19 cellular contexts compared by ENCODE assay signal in the genomic region with DNA sequence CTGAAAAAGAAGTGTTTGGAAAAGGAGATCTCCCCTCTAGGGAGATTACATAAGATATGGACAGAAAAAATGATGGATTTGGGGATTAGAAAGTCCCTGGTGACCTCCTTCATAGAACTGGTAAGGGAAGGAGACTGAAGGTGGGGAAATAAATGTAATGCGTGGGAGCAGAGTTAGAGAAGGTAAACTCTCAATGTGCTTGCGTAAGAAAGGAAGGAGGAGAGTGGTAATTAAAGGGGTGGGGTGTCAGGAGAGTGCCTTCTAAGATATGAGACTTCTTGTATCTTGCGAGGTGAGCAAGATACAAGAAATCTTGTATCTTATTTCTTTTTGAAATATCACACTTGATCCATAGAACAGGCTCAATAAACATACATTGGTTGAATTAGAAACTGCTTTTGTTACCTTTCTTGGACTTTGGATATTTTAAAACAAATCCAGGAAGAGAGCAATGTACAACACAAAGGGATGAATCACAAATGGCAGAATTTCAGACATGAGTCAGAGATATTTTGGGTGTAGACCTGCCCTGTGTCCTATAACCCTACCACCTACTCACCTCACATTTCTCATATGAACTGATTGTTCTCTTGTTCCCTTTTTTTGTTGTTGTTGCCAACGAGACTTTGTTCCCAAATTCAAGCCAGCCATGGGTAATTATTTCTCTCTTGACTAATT.
DNase-seq lines count a peak whose midpoint lies in the region; TF ChIP-seq lines count a peak whose summit lies in the region.
"Had no signal": no experiment of that assay in that cellular context is flagged by ENCODE, and none has a peak within 500 bp of the region (broad histone marks: within the 10 kb centered on the region; RNA-seq: fewer than 3 reads in every experiment).

No MANE protein-coding gene starts in this region.

- no peaks in the 10 kb centered on the region for H3K27me3 Mint-ChIP-seq in MCF 10A (ENCODE audit: insufficient read depth, unreplicated experiment)

- H3K36me3 ChIP-seq in breast epithelium (no peaks in the 10 kb centered on the region), mammary epithelial cell (ENCODE audit: insufficient read depth, low read length) (no peaks in the 10 kb centered on the region), Karpas-422 (ENCODE audit: insufficient read depth, low read length) (no peaks in the 10 kb centered on the region)
- H3K36me3 ChIP-seq: spleen, thyroid gland had no signal

- no peaks in the 10 kb centered on the region for H3K9me3 ChIP-seq in breast epithelium
- H3K9me3 ChIP-seq in mammary epithelial cell (replicated peaks; ENCODE audit: insufficient read depth, low read length), result no peaks in the 10 kb centered on the region
- H3K9me3 ChIP-seq in Karpas-422 (ENCODE audit: low read length), result no peaks in the 10 kb centered on the region
- H3K9me3 ChIP-seq: thyroid gland had no signal

- H3K27me3 ChIP-seq in breast epithelium (no peaks in the 10 kb centered on the region), mammary epithelial cell (ENCODE audit: insufficient read depth, low read length) (no peaks in the 10 kb centered on the region), Karpas-422 (ENCODE audit: low read length) (no peaks in the 10 kb centered on the region)
- H3K27me3 ChIP-seq: thyroid gland had no signal

- H3K4me2 ChIP-seq in mammary epithelial cell (ENCODE audit: insufficient read depth, low read depth, low read length), result peak overlapping the region; percentile 76
- no peak overlapping the region for H3K4me2 ChIP-seq in Karpas-422 (ENCODE audit: low read depth, low read length, poor library complexity, severe bottlenecking)

- H3K27ac ChIP-seq in breast epithelium (no peak overlapping the region), mammary epithelial cell (ENCODE audit: insufficient read depth, low read depth, low read length) (peak overlapping the region; percentile 96), Karpas-422 (ENCODE audit: low read length) (no peak overlapping the region)
- H3K27ac ChIP-seq: 22Rv1, spleen, thyroid gland had no signal

- peaks cover 26% of the 10 kb centered on the region for H3K4me1 Mint-ChIP-seq in MCF 10A (ENCODE audit: insufficient read depth, unreplicated experiment)
- H3K4me1 Mint-ChIP-seq: CD4-positive, CD25-positive, alpha-beta regulatory T cell; endodermal cell had no signal

- H3K9ac ChIP-seq in mammary epithelial cell (ENCODE audit: insufficient read depth, low read length) (peak overlapping the region; percentile 59), Karpas-422 (ENCODE audit: low read length) (no peak overlapping the region)

- H3K27ac Mint-ChIP-seq in MCF 10A (ENCODE audit: low read depth, unreplicated experiment), result peak overlapping the region; percentile 85
- H3K27ac Mint-ChIP-seq: activated T-cell treated with anti-CD3 and anti-CD28 coated beads, Interleukin-2, amount 50 U/mL, for 24 hours; CD4-positive, CD25-positive, alpha-beta regulatory T cell; endodermal cell had no signal

- in situ Hi-C loops in mammary epithelial cell (cut with MboI; ENCODE audit: low sequenced_read_pairs in 2 of 2), result no loop called here

- no peak for TF ChIP-seq CTCF in MCF 10A (IDR thresholded peaks at IDR 0.05; ENCODE audit: unreplicated experiment)
- no peak for TF ChIP-seq CTCF in breast epithelium (IDR thresholded peaks at IDR 0.05)
- no peak for TF ChIP-seq CTCF in mammary epithelial cell (conservative IDR thresholded peaks at IDR 0.05 in 1 of 2, IDR thresholded peaks at IDR 0.05 in 1 of 2; ENCODE audit: extremely low read depth in 1 of 2, insufficient read depth in 1 of 2, low read depth in 1 of 2, low read length in 2 of 2)

- POLR2A ChIA-PET in MCF 10A (lab: Yijun Ruan, JAX), result interaction anchor here (0.6 to 1.0 kb wide), 2 partner anchors 317 to 432 kb away, joined by 3 read pairs; no protein-coding TSS in a partner anchor

- no peaks in the 10 kb centered on the region for H3K36me3 Mint-ChIP-seq in MCF 10A (ENCODE audit: insufficient read depth, unreplicated experiment)
- H3K36me3 Mint-ChIP-seq: CD4-positive, CD25-positive, alpha-beta regulatory T cell had no signal

- H3K79me2 ChIP-seq in mammary epithelial cell (ENCODE audit: insufficient read depth, low read length) (no peaks in the 10 kb centered on the region), Karpas-422 (ENCODE audit: low read length) (no peaks in the 10 kb centered on the region)

- peak overlapping the region; percentile 60 for H2AFZ ChIP-seq in mammary epithelial cell (ENCODE audit: low read depth, low read length)
- no peak overlapping the region for H2AFZ ChIP-seq in Karpas-422 (ENCODE audit: low read length)

- BruUV-seq in MCF 10A (replicated peaks; lab: Mats Ljungman, UMichigan) (TSS peak; percentile 83), mammary epithelial cell (replicated peaks; lab: Mats Ljungman, UMichigan) (TSS peak; percentile 65)

- dilution Hi-C loops in mammary epithelial cell (cut with HindIII; ENCODE audit: low sequenced_read_pairs), result no loop called here

- no peaks in the 10 kb centered on the region for H3K9me2 ChIP-seq in Karpas-422 (replicated peaks; ENCODE audit: insufficient read depth, low read length)

- H3K4me3 ChIP-seq in breast epithelium (no peak overlapping the region), mammary epithelial cell (replicated peaks in 1 of 3; ENCODE audit: insufficient read depth in 1 of 3, low read depth in 2 of 3, low read length in 3 of 3) (peak overlapping the region in 1 of 3 experiments; percentile 22), Karpas-422 (ENCODE audit: low read length) (no peak overlapping the region)
- H3K4me3 ChIP-seq: spleen, thyroid gland had no signal

- DNase-seq in MCF 10A (ENCODE audit: unreplicated experiment) (peak; percentile 92), breast epithelium (ENCODE audit: low spot score in 2 of 2) (no peak), mammary epithelial cell (peak; percentile 88), kidney tubule cell (ENCODE audit: low spot score) (peak; percentile 38), NCI-H2196 treated with DMSO at 0.1 percent for 48 hours (lab: John Stamatoyannopoulos, UW; ENCODE audit: unreplicated experiment) (no peak), Karpas-422 (no peak), NCI-H2107 treated with DMSO at 0.1 percent for 48 hours (lab: John Stamatoyannopoulos, UW; ENCODE audit: unreplicated experiment) (no peak)
- no peak for DNase-seq in activated effector memory CD4-positive, alpha-beta T cell treated with anti-CD3 and anti-CD28 coated beads, Interleukin-2, amount 50 U/mL, for 16 hours
- DNase-seq: activated CD4-positive, alpha-beta T cell treated with anti-CD3 and anti-CD28 coated beads, Interleukin-2, amount 50 U/mL, for 4 hours; activated T-cell treated with anti-CD3 and anti-CD28 coated beads, Interleukin-2, amount 50 U/mL, for 24 hours; CD4-positive, CD25-positive, alpha-beta regulatory T cell; endodermal cell; HCEC 1CT; NCI-H1436 treated with DMSO at 0.1 percent for 48 hours; NCI-H345; NK-92 treated with Interleukin-12 subunit alpha and Interleukin-12 subunit beta, amount 100 ng/mL, for 24 hours; spleen; thyroid gland had no signal

- peak overlapping the region; percentile 37 for H3K4me3 Mint-ChIP-seq in MCF 10A (ENCODE audit: unreplicated experiment)
- H3K4me3 Mint-ChIP-seq: activated T-cell treated with anti-CD3 and anti-CD28 coated beads, Interleukin-2, amount 50 U/mL, for 24 hours; CD4-positive, CD25-positive, alpha-beta regulatory T cell; endodermal cell had no signal

- intact Hi-C loops in MCF 10A (cut with micrococcal nuclease) (loop anchor here (1.0 kb wide), 3 partner anchors 43 to 425 kb away; no protein-coding TSS in a partner anchor), breast epithelium (cut with DNase I; ENCODE audit: low total_unique reads) (no loop called here), mammary epithelial cell (cut with micrococcal nuclease) (no loop called here)

- H3K9me3 Mint-ChIP-seq in MCF 10A (ENCODE audit: unreplicated experiment), result no peaks in the 10 kb centered on the region
- H3K9me3 Mint-ChIP-seq: activated T-cell treated with anti-CD3 and anti-CD28 coated beads, Interleukin-2, amount 50 U/mL, for 24 hours; CD4-positive, CD25-positive, alpha-beta regulatory T cell had no signal

- H3K4me1 ChIP-seq in breast epithelium (no peaks in the 10 kb centered on the region), mammary epithelial cell (ENCODE audit: insufficient read depth, low read length) (peaks cover 40% of the 10 kb centered on the region), Karpas-422 (ENCODE audit: low read length) (no peaks in the 10 kb centered on the region)
- H3K4me1 ChIP-seq: spleen, thyroid gland had no signal

- CTCF ChIA-PET in MCF 10A (lab: Yijun Ruan, JAX) (interaction anchor here (0.6 to 2.9 kb wide), 14 partner anchors 9 to 897 kb away, joined by 3 to 40 read pairs (median 4); no protein-coding TSS in a partner anchor), mammary epithelial cell (lab: Charles Lee; ENCODE audit: low non-redundant PET) (no interaction called here)

- TF ChIP-seq POLR2A in breast epithelium (IDR thresholded peaks at IDR 0.05), result no peak

- WGBS in mammary epithelial cell (ENCODE audit: low coverage, missing lambda C conversion rate), result 3% methylated on average over 4 of the region's 4 CpGs

- H4K20me1 ChIP-seq in mammary epithelial cell (ENCODE audit: insufficient read depth, low read length) (no peaks in the 10 kb centered on the region), Karpas-422 (ENCODE audit: insufficient read depth, low read depth, low read length) (no peaks in the 10 kb centered on the region)

Comparison
In these comparisons a context has a peak if more than half of its experiments do, and no peak if none do; other contexts are left out.
1. DNase-seq: peak in MCF 10A (single experiment), mammary epithelial cell (single experiment) and kidney tubule cell (single experiment); none in breast epithelium (0 of 2), NCI-H2196 treated with DMSO at 0.1 percent for 48 hours (single experiment), Karpas-422 (single experiment), NCI-H2107 treated with DMSO at 0.1 percent for 48 hours (single experiment) and activated effector memory CD4-positive, alpha-beta T cell treated with anti-CD3 and anti-CD28 coated beads, Interleukin-2, amount 50 U/mL, for 16 hours (single experiment).